ENCODE assay signal across 17 cellular contexts in genomic region chr1:116260621-116261020, GRCh38.
DNase-seq lines count a peak whose midpoint lies in the region; ATAC-seq, FAIRE-seq and TF ChIP-seq lines count a peak whose summit lies in the region.
"Had no signal": no experiment of that assay in that cellular context is flagged by ENCODE, and none has a peak within 500 bp of the region (broad histone marks: within the 10 kb centered on the region; RNA-seq: fewer than 3 reads in every experiment).

No MANE protein-coding gene starts in this region.

- no peak for TF ChIP-seq CTCF in HepG2 (CRISPR knock-in tag; IDR thresholded peaks at IDR 0.05)
- no peak for TF ChIP-seq CTCF in right lobe of liver (IDR thresholded peaks at IDR 0.05)
- TF ChIP-seq CTCF in colonic mucosa (IDR thresholded peaks at IDR 0.05) = no peak
- no peak for TF ChIP-seq CTCF in mucosa of descending colon (IDR thresholded peaks at IDR 0.05)
- no peak for TF ChIP-seq CTCF in transverse colon (IDR thresholded peaks at IDR 0.05)
- no peak for TF ChIP-seq CTCF in vagina (IDR thresholded peaks at IDR 0.05)
- TF ChIP-seq CTCF in heart left ventricle (IDR thresholded peaks at IDR 0.05) = no peak

- FAIRE-seq in HepG2 (lab: Jason Lieb, UNC) = no peak
- FAIRE-seq: H54 had no signal

- H3K4me3 ChIP-seq in HepG2 (replicated peaks in 1 of 3; ENCODE audit: insufficient read depth in 1 of 3, low read depth in 2 of 3, low read length in 3 of 3) = no peak overlapping the region; a peak in 1 of 6 replicates
- no peak overlapping the region for H3K4me3 ChIP-seq in right lobe of liver
- H3K4me3 ChIP-seq in colonic mucosa = no peak overlapping the region
- no peak overlapping the region for H3K4me3 ChIP-seq in mucosa of descending colon
- H3K4me3 ChIP-seq in transverse colon = no peak overlapping the region
- H3K4me3 ChIP-seq in vagina = no peak overlapping the region
- no peak overlapping the region for H3K4me3 ChIP-seq in heart left ventricle
- H3K4me3 ChIP-seq: BLaER1 treated with 17β-estradiol and CSF1 and Interleukin-3, amounts not matched to agents 10 nM and 100 nM; GM23248 had no signal

- no TSS peak for BruUV-seq in HepG2 (replicated peaks; lab: Mats Ljungman, UMichigan)

- CTCF ChIA-PET in HepG2 (lab: Yijun Ruan, JAX; ENCODE audit: low intra/inter-chr PET ratio, low total read pairs) = no interaction called here

- peaks cover 0 to 13% of the 10 kb centered on the region in 2 experiments; a peak in 2 of 5 replicates for H3K27me3 ChIP-seq in HepG2 (ENCODE audit: control insufficient read depth in 1 of 2, insufficient read depth in 2 of 2, low read length in 2 of 2)
- H3K27me3 ChIP-seq in right lobe of liver = no peaks in the 10 kb centered on the region
- H3K27me3 ChIP-seq in colonic mucosa = no peaks in the 10 kb centered on the region
- no peaks in the 10 kb centered on the region for H3K27me3 ChIP-seq in transverse colon
- no peaks in the 10 kb centered on the region for H3K27me3 ChIP-seq in vagina
- H3K27me3 ChIP-seq in heart left ventricle = no peaks in the 10 kb centered on the region
- H3K27me3 ChIP-seq: BLaER1 treated with 17β-estradiol and CSF1 and Interleukin-3, amounts not matched to agents 10 nM and 100 nM had no signal

- H3K36me3 ChIP-seq in HepG2 (replicated peaks in 1 of 2; ENCODE audit: control insufficient read depth in 1 of 2, insufficient read depth in 2 of 2, low read length in 2 of 2) = no peaks in the 10 kb centered on the region
- H3K36me3 ChIP-seq in right lobe of liver = no peaks in the 10 kb centered on the region
- H3K36me3 ChIP-seq in colonic mucosa = no peaks in the 10 kb centered on the region
- no peaks in the 10 kb centered on the region for H3K36me3 ChIP-seq in mucosa of descending colon (ENCODE audit: low read depth)
- H3K36me3 ChIP-seq in transverse colon = no peaks in the 10 kb centered on the region
- no peaks in the 10 kb centered on the region for H3K36me3 ChIP-seq in vagina
- H3K36me3 ChIP-seq in heart left ventricle = no peaks in the 10 kb centered on the region
- H3K36me3 ChIP-seq: BLaER1 treated with 17β-estradiol and CSF1 and Interleukin-3, amounts not matched to agents 10 nM and 100 nM had no signal

- 1% methylated on average over 4 of the region's 4 CpGs for WGBS in HepG2 (ENCODE audit: low lambda C conversion rate)
- 66% methylated on average over 4 of the region's 4 CpGs for WGBS in right lobe of liver (ENCODE audit: insufficient coverage, low coverage, low lambda C conversion rate, missing lambda C conversion rate)
- 51 to 58% methylated on average over 3 to 4 of the region's 4 CpGs for WGBS in transverse colon (ENCODE audit: low coverage in 1 of 2), 2 donors
- 60 to 71% (median 63%) methylated on average over 4 of the region's 4 CpGs for WGBS in heart left ventricle, 4 donors

- no peaks in the 10 kb centered on the region for H3K9me3 ChIP-seq in HepG2 (ENCODE audit: low read length)
- H3K9me3 ChIP-seq in right lobe of liver = no peaks in the 10 kb centered on the region
- H3K9me3 ChIP-seq in colonic mucosa = no peaks in the 10 kb centered on the region
- no peaks in the 10 kb centered on the region for H3K9me3 ChIP-seq in mucosa of descending colon
- no peaks in the 10 kb centered on the region for H3K9me3 ChIP-seq in transverse colon
- no peaks in the 10 kb centered on the region for H3K9me3 ChIP-seq in vagina
- H3K9me3 ChIP-seq in heart left ventricle = no peaks in the 10 kb centered on the region
- H3K9me3 ChIP-seq: BLaER1 treated with 17β-estradiol and CSF1 and Interleukin-3, amounts not matched to agents 10 nM and 100 nM had no signal

- POLR2A ChIA-PET in HepG2 (lab: Yijun Ruan, JAX) = no interaction called here

- H4K20me1 ChIP-seq in HepG2 (ENCODE audit: insufficient read depth, low read length) = no peaks in the 10 kb centered on the region
- H4K20me1 ChIP-seq: BLaER1 treated with 17β-estradiol and CSF1 and Interleukin-3, amounts not matched to agents 10 nM and 100 nM had no signal

- TF ChIP-seq POLR2A in HepG2 (IDR thresholded peaks at IDR 0.05; ENCODE audit: insufficient read depth in 1 of 2, low read depth in 2 of 2, low read length in 2 of 2) = no peak
- TF ChIP-seq POLR2A in right lobe of liver (IDR thresholded peaks at IDR 0.05) = no peak
- TF ChIP-seq POLR2A in transverse colon (IDR thresholded peaks at IDR 0.05) = no peak
- TF ChIP-seq POLR2A in vagina (IDR thresholded peaks at IDR 0.05) = no peak
- no peak for TF ChIP-seq POLR2A in heart left ventricle (IDR thresholded peaks at IDR 0.05)

- no peak for TF ChIP-seq RAD21 in HepG2 (CRISPR knock-in tag; IDR thresholded peaks at IDR 0.05)

- H3K9ac ChIP-seq in HepG2 (ENCODE audit: insufficient read depth, low read depth, low read length) (no peak overlapping the region), colonic mucosa (ENCODE audit: low read depth in 2 of 2, low read length in 2 of 2) (peak overlapping the region in 1 of 2 donors; percentile 14)
- H3K9ac ChIP-seq: BLaER1 treated with 17β-estradiol and CSF1 and Interleukin-3, amounts not matched to agents 10 nM and 100 nM; GM23248 had no signal

- peaks cover 39% of the 10 kb centered on the region for H3K4me1 ChIP-seq in HepG2 (ENCODE audit: insufficient read depth, low read length)
- no peaks in the 10 kb centered on the region for H3K4me1 ChIP-seq in right lobe of liver
- peaks cover 5% of the 10 kb centered on the region for H3K4me1 ChIP-seq in colonic mucosa
- H3K4me1 ChIP-seq in mucosa of descending colon (ENCODE audit: low read depth) = peaks cover 34% of the 10 kb centered on the region
- H3K4me1 ChIP-seq in transverse colon = peaks cover 2 to 39% (median 16%) of the 10 kb centered on the region in 4 donors
- H3K4me1 ChIP-seq in vagina = peaks cover 8% of the 10 kb centered on the region
- peaks cover 0 to 5% (median 0%) of the 10 kb centered on the region in 12 donors for H3K4me1 ChIP-seq in heart left ventricle

- peak overlapping the region; percentile 43 for H3K4me2 ChIP-seq in HepG2 (ENCODE audit: low read depth, low read length)
- H3K4me2 ChIP-seq: BLaER1 treated with 17β-estradiol and CSF1 and Interleukin-3, amounts not matched to agents 10 nM and 100 nM had no signal

- H3K27ac ChIP-seq in HepG2 (ENCODE audit: extremely low read length, insufficient read depth, low read length) = no peak overlapping the region
- no peak overlapping the region for H3K27ac ChIP-seq in right lobe of liver
- no peak overlapping the region for H3K27ac ChIP-seq in colonic mucosa
- peak overlapping the region in 3 of 4 donors; percentile 9 to 19 (median 17) for H3K27ac ChIP-seq in transverse colon
- no peak overlapping the region for H3K27ac ChIP-seq in vagina
- no peak overlapping the region for H3K27ac ChIP-seq in heart left ventricle
- H3K27ac ChIP-seq: BLaER1 treated with 17β-estradiol and CSF1 and Interleukin-3, amounts not matched to agents 10 nM and 100 nM; GM23248; HL-60 had no signal

- H2AFZ ChIP-seq in HepG2 (ENCODE audit: low read length) = no peak overlapping the region
- H2AFZ ChIP-seq: GM23248 had no signal

- in situ Hi-C loops in HepG2 (cut with HindIII; ENCODE audit: extremely low pct_ligation_motif_present, low pct_unique_long_range_greater_than_20kb) (loop anchor here (25.0 kb wide), 1 partner anchor 98 kb away; no protein-coding TSS in a partner anchor), transverse colon (cut with MboI; ENCODE audit: low pct_ligation_motif_present in 1 of 4, low pct_unique_long_range_greater_than_20kb in 1 of 4, low sequenced_read_pairs in 3 of 4) (no loop called here)

- TF ChIP-seq EP300 in HepG2 (IDR thresholded peaks at IDR 0.05; ENCODE audit: low read depth in 2 of 2, low read length in 2 of 2) = no peak
- TF ChIP-seq EP300 in HepG2 (CRISPR knock-in tag; IDR thresholded peaks at IDR 0.05; ENCODE audit: borderline replicate concordance) = no peak
- TF ChIP-seq EP300 in transverse colon (IDR thresholded peaks at IDR 0.05; ENCODE audit: low read depth) = no peak

- DNase-seq in HepG2 (ENCODE audit: low spot score) = no peak
- no peak for DNase-seq in right lobe of liver
- DNase-seq in colonic mucosa = peak; percentile 32
- DNase-seq in mucosa of descending colon = no peak
- no peak for DNase-seq in transverse colon
- DNase-seq in vagina (ENCODE audit: extremely low spot score in 2 of 2) = no peak
- DNase-seq in heart left ventricle = no peak
- DNase-seq: ACHN; CD4-positive, CD25-positive, alpha-beta regulatory T cell; DMS53; GF-D8; GM23248 had no signal

- intact Hi-C loops in HepG2 (cut with micrococcal nuclease; ENCODE audit: unreplicated experiment) (no loop called here), right lobe of liver (cut with DNase I) (no loop called here), colonic mucosa (cut with DNase I) (loop anchor here (10.0 kb wide), 1 partner anchor 214 kb away; no protein-coding TSS in a partner anchor), mucosa of descending colon (cut with DNase I, micrococcal nuclease) (loop anchor here in 1 of 2 donors (5.0 kb wide), 1 partner anchor 197 kb away; no protein-coding TSS in a partner anchor), transverse colon (cut with DNase I; ENCODE audit: low total_unique reads) (no loop called here), vagina (cut with DNase I) (no loop called here), heart left ventricle (cut with DNase I) (no loop called here)

- ATAC-seq in HepG2 = no peak; the same call in 2 of the 3 replicates
- no peak for ATAC-seq in right lobe of liver
- peak; percentile 62 for ATAC-seq in mucosa of descending colon
- no peak for ATAC-seq in GM21825 (IDR thresholded peaks at IDR 0.05; ENCODE audit: unreplicated experiment)
- no peak for ATAC-seq in heart left ventricle
- ATAC-seq: HCT116 had no signal

- no peaks in the 10 kb centered on the region for H3K79me2 ChIP-seq in HepG2 (ENCODE audit: insufficient read depth, low read length)

TF ChIP-seq in HepG2, 621 proteins besides CTCF, POLR2A, EP300 and RAD21:
- TF ChIP-seq NR3C1 (CRISPR knock-in tag; IDR thresholded peaks at IDR 0.05) = no peak
- TF ChIP-seq KLF11 (CRISPR knock-in tag; IDR thresholded peaks at IDR 0.05) = no peak
TF ChIP-seq in HepG2: peak in this region for 0.

Comparison
In these comparisons a context has a peak if more than half of its experiments do, and no peak if none do; other contexts are left out.
1. H3K27ac ChIP-seq: peak in transverse colon (3 of 4); none in HepG2 (single experiment), right lobe of liver (0 of 3), colonic mucosa (single experiment), vagina (single experiment) and heart left ventricle (0 of 12).